10 cellular contexts compared by ENCODE assay signal in the genomic region with DNA sequence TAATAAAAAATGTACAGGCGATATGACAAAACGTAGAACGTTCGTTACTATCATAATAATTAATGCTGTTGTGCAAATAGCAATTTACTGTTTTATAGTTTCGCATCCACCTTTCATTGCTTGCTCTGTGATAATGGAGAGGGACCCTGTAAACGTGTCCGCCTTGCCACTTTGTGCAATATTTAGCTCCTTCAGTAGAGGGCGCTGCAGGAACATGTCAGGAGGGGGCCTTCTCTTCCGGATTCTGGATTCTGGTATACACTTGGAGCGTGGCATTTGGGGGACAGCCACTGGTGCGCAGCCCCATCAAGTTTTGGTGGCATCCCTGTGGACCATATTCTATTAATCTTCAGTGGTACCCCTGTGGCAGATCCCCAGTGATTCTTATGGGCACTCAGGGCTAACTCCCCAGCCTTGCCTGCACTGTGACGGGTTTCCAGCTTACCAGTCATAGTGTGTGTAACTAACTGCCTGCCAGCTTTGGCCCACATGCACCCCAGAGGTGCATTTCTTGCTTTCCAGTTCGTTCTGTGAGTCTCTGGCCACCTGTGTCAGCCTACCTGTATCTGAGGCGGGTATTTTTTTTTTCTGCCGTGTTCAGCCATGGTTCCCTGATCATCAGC.
A peak's percentile ranks its signal among the peaks of the same experiment; 100 is the strongest.
DNase-seq lines count a peak whose midpoint lies in the region; ATAC-seq and TF ChIP-seq lines count a peak whose summit lies in the region.
"Had no signal": no experiment of that assay in that cellular context is flagged by ENCODE, and none has a peak within 500 bp of the region (broad histone marks: within the 10 kb centered on the region; RNA-seq: fewer than 3 reads in every experiment).

No MANE protein-coding gene starts in this region.

- no peak for ATAC-seq in HG03378 (IDR thresholded peaks at IDR 0.05; ENCODE audit: unreplicated experiment)
- ATAC-seq in activated T-cell treated with anti-CD3 and anti-CD28 coated beads, Interleukin-2, amount 50 U/mL, for 4 hours: no peak

- WGBS in liver: 71% methylated on average over 15 of the region's 15 CpGs

- H3K27me3 Mint-ChIP-seq in activated T-cell treated with anti-CD3 and anti-CD28 coated beads, Interleukin-2, amount 50 U/mL, for 4 hours (ENCODE audit: low read depth): peaks cover 6% of the 10 kb centered on the region

- H3K4me1 ChIP-seq in liver (ENCODE audit: control insufficient read depth in 4 of 4, insufficient read depth in 4 of 4, low read length in 3 of 4): no peaks in the 10 kb centered on the region

- H3K4me3 Mint-ChIP-seq in activated T-cell treated with anti-CD3 and anti-CD28 coated beads, Interleukin-2, amount 50 U/mL, for 4 hours: no peak overlapping the region

- H3K4me3 ChIP-seq in GM06990 (replicated peaks; ENCODE audit: low read depth, low read length) (no peak overlapping the region), liver (ENCODE audit: low read depth in 1 of 3, low read length in 3 of 3) (no peak overlapping the region)

- TF ChIP-seq CTCF in GM06990 (IDR thresholded peaks at IDR 0.05; ENCODE audit: insufficient read depth, low read length, poor library complexity, severe bottlenecking) (peak; percentile 71), liver (IDR thresholded peaks at IDR 0.05; ENCODE audit: low read depth, low read length, missing input control) (peak; percentile 36)

- no peak overlapping the region for H3K27ac ChIP-seq in liver (ENCODE audit: low read depth in 1 of 2, low read length in 2 of 2)
- H3K27ac ChIP-seq: epithelial cell of prostate had no signal

- H3K9ac ChIP-seq in liver (ENCODE audit: low read depth in 1 of 2, low read length in 2 of 2): no peak overlapping the region

- DNase-seq in GM06990 (ENCODE audit: extremely low read depth, insufficient read length) (no peak), HT1080 (ENCODE audit: low read depth) (peak; percentile 55), UCSD-AML1 (lab: John Stamatoyannopoulos, UW; ENCODE audit: unreplicated experiment) (peak; percentile 38), NCI-H2227 treated with DMSO at 0.1 percent for 48 hours (lab: John Stamatoyannopoulos, UW) (no peak)
- no peak for DNase-seq in central memory CD4-positive, alpha-beta T cell
- DNase-seq in activated T-cell treated with anti-CD3 and anti-CD28 coated beads, Interleukin-2, amount 50 U/mL, for 4 hours: no peak
- DNase-seq: NCI-H774 had no signal

- H3K9me3 ChIP-seq in liver (ENCODE audit: control insufficient read depth in 4 of 4, low read length in 3 of 4): no peaks in the 10 kb centered on the region

- H3K36me3 ChIP-seq in GM06990 (ENCODE audit: control insufficient read depth, insufficient read depth, low read length) (no peaks in the 10 kb centered on the region), liver (ENCODE audit: control insufficient read depth in 4 of 4, insufficient read depth in 3 of 4, low read depth in 1 of 4, low read length in 3 of 4) (no peaks in the 10 kb centered on the region)

- no peaks in the 10 kb centered on the region for H3K4me1 Mint-ChIP-seq in activated T-cell treated with anti-CD3 and anti-CD28 coated beads, Interleukin-2, amount 50 U/mL, for 4 hours (ENCODE audit: low read depth)

- H3K36me3 Mint-ChIP-seq in activated T-cell treated with anti-CD3 and anti-CD28 coated beads, Interleukin-2, amount 50 U/mL, for 4 hours (ENCODE audit: insufficient read depth): no peaks in the 10 kb centered on the region

- TF ChIP-seq RAD21 in liver (IDR thresholded peaks at IDR 0.05): peak; percentile 51 to 67

- H3K27me3 ChIP-seq in GM06990 (replicated peaks; ENCODE audit: control insufficient read depth, insufficient read depth, low read length): no peaks in the 10 kb centered on the region
- peaks cover 0 to 4% (median 0%) of the 10 kb centered on the region in 4 donors for H3K27me3 ChIP-seq in liver (ENCODE audit: control insufficient read depth in 4 of 4, insufficient read depth in 4 of 4, low read length in 3 of 4)

- H3K9me3 Mint-ChIP-seq in activated T-cell treated with anti-CD3 and anti-CD28 coated beads, Interleukin-2, amount 50 U/mL, for 4 hours: no peaks in the 10 kb centered on the region

TF ChIP-seq in liver, 16 proteins besides CTCF, POLR2A, EP300 and RAD21:
- TF ChIP-seq GABPA (IDR thresholded peaks at IDR 0.05 in 1 of 2, conservative IDR thresholded peaks at IDR 0.05 in 1 of 2) (no peak), FOXA2 (IDR thresholded peaks at IDR 0.05) (no peak), TAF1 (conservative IDR thresholded peaks at IDR 0.05) (no peak), FOXA1 (IDR thresholded peaks at IDR 0.05) (no peak), YY1 (IDR thresholded peaks at IDR 0.05) (no peak), RXRA (IDR thresholded peaks at IDR 0.05) (no peak), SP1 (IDR thresholded peaks at IDR 0.05) (no peak), EGR1 (IDR thresholded peaks at IDR 0.05; ENCODE audit: low read depth in 2 of 2) (no peak), NR2F2 (IDR thresholded peaks at IDR 0.05) (no peak), JUND (IDR thresholded peaks at IDR 0.05) (no peak), HNF4A (conservative IDR thresholded peaks at IDR 0.05) (no peak), HNF4G (IDR thresholded peaks at IDR 0.05) (no peak)
- TF ChIP-seq, protein P1, sequence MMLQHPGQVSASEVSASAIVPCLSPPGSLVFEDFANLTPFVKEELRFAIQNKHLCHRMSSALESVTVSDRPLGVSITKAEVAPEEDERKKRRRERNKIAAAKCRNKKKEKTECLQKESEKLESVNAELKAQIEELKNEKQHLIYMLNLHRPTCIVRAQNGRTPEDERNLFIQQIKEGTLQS (IDR thresholded peaks at IDR 0.05): no peak
- TF ChIP-seq, protein P2, sequence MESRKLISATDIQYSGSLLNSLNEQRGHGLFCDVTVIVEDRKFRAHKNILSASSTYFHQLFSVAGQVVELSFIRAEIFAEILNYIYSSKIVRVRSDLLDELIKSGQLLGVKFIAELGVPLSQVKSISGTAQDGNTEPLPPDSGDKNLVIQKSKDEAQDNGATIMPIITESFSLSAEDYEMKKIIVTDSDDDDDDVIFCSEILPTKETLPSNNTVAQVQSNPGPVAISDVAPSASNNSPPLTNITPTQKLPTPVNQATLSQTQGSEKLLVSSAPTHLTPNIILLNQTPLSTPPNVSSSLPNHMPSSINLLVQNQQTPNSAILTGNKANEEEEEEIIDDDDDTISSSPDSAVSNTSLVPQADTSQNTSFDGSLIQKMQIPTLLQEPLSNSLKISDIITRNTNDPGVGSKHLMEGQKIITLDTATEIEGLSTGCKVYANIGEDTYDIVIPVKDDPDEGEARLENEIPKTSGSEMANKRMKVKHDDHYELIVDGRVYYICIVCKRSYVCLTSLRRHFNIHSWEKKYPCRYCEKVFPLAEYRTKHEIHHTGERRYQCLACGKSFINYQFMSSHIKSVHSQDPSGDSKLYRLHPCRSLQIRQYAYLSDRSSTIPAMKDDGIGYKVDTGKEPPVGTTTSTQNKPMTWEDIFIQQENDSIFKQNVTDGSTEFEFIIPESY (IDR thresholded peaks at IDR 0.05): no peak
- TF ChIP-seq, protein P3, sequence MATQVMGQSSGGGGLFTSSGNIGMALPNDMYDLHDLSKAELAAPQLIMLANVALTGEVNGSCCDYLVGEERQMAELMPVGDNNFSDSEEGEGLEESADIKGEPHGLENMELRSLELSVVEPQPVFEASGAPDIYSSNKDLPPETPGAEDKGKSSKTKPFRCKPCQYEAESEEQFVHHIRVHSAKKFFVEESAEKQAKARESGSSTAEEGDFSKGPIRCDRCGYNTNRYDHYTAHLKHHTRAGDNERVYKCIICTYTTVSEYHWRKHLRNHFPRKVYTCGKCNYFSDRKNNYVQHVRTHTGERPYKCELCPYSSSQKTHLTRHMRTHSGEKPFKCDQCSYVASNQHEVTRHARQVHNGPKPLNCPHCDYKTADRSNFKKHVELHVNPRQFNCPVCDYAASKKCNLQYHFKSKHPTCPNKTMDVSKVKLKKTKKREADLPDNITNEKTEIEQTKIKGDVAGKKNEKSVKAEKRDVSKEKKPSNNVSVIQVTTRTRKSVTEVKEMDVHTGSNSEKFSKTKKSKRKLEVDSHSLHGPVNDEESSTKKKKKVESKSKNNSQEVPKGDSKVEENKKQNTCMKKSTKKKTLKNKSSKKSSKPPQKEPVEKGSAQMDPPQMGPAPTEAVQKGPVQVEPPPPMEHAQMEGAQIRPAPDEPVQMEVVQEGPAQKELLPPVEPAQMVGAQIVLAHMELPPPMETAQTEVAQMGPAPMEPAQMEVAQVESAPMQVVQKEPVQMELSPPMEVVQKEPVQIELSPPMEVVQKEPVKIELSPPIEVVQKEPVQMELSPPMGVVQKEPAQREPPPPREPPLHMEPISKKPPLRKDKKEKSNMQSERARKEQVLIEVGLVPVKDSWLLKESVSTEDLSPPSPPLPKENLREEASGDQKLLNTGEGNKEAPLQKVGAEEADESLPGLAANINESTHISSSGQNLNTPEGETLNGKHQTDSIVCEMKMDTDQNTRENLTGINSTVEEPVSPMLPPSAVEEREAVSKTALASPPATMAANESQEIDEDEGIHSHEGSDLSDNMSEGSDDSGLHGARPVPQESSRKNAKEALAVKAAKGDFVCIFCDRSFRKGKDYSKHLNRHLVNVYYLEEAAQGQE (IDR thresholded peaks at IDR 0.05): no peak
- TF ChIP-seq, protein P4, sequence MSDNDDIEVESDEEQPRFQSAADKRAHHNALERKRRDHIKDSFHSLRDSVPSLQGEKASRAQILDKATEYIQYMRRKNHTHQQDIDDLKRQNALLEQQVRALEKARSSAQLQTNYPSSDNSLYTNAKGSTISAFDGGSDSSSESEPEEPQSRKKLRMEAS (IDR thresholded peaks at IDR 0.05): no peak

Comparison
In these comparisons a context has a peak if more than half of its experiments do, and no peak if none do; other contexts are left out.
1. DNase-seq: peak in HT1080 (single experiment) and UCSD-AML1 (single experiment); none in GM06990 (single experiment), central memory CD4-positive, alpha-beta T cell (single experiment), activated T-cell treated with anti-CD3 and anti-CD28 coated beads, Interleukin-2, amount 50 U/mL, for 4 hours (single experiment) and NCI-H2227 treated with DMSO at 0.1 percent for 48 hours (single experiment).